In genomic region chr6:79257381-79258205, GRCh38 we compare ENCODE assay signal across 1 cellular context.
TF ChIP-seq lines count a peak whose summit lies in the region.

No MANE protein-coding gene starts in this region.

TF ChIP-seq in HepG2, 621 proteins besides CTCF, POLR2A, EP300 and RAD21:
- TF ChIP-seq CEBPB (IDR thresholded peaks at IDR 0.05; ENCODE audit: borderline replicate concordance, low read depth, low read length) (peak; percentile 44; the same call in 1 of the 2 replicates), ZNF589 (CRISPR knock-in tag; conservative IDR thresholded peaks at IDR 0.05) (no peak), PLSCR1 (CRISPR knock-in tag; IDR thresholded peaks at IDR 0.05; ENCODE audit: borderline replicate concordance) (no peak), ZNF501 (CRISPR knock-in tag; IDR thresholded peaks at IDR 0.05) (no peak)
